In genomic region chr12:115322275-115322674, GRCh38 we compare ENCODE assay signal across 11 cellular contexts.
DNase-seq lines count a peak whose midpoint lies in the region; ATAC-seq, FAIRE-seq and TF ChIP-seq lines count a peak whose summit lies in the region.
"Had no signal": no experiment of that assay in that cellular context is flagged by ENCODE, and none has a peak within 500 bp of the region (broad histone marks: within the 10 kb centered on the region; RNA-seq: fewer than 3 reads in every experiment).

No MANE protein-coding gene starts in this region.

- no peak overlapping the region for H3K4me3 Mint-ChIP-seq in naive thymus-derived CD8-positive, alpha-beta T cell
- H3K4me3 Mint-ChIP-seq: T-helper 1 cell treated with Interleukin-12 subunit alpha and Interleukin-12 subunit beta and Interleukin-4 antibody, amounts not matched to agents 30 μg/mL and 1 μg/mL, for 36 hours had no signal

- no peak overlapping the region for H3K27ac Mint-ChIP-seq in naive thymus-derived CD8-positive, alpha-beta T cell
- H3K27ac Mint-ChIP-seq: T-helper 1 cell treated with Interleukin-12 subunit alpha and Interleukin-12 subunit beta and Interleukin-4 antibody, amounts not matched to agents 30 μg/mL and 1 μg/mL, for 36 hours had no signal

- H3K36me3 ChIP-seq in HAP-1 (replicated peaks) = no peaks in the 10 kb centered on the region
- H3K36me3 ChIP-seq: gastrocnemius medialis had no signal

- peaks cover 0 to 17% (median 2%) of the 10 kb centered on the region in 5 donors for H3K27me3 Mint-ChIP-seq in naive thymus-derived CD8-positive, alpha-beta T cell

- no peaks in the 10 kb centered on the region for H3K4me1 Mint-ChIP-seq in naive thymus-derived CD8-positive, alpha-beta T cell

- ATAC-seq in GM21526 (IDR thresholded peaks at IDR 0.05; ENCODE audit: low FRiP score, unreplicated experiment) = peak; percentile 93
- peak; percentile 74 for ATAC-seq in HG03521 (IDR thresholded peaks at IDR 0.05; ENCODE audit: unreplicated experiment)
- ATAC-seq in naive thymus-derived CD8-positive, alpha-beta T cell = no peak
- ATAC-seq: gastrocnemius medialis had no signal

- no peak for FAIRE-seq in GM12891 (lab: Jason Lieb, UNC)

- no peaks in the 10 kb centered on the region for H3K27me3 ChIP-seq in HAP-1 (ENCODE audit: low read depth)
- H3K27me3 ChIP-seq: gastrocnemius medialis had no signal

- TF ChIP-seq POLR2A in GM12891 (IDR thresholded peaks at IDR 0.05; ENCODE audit: low read depth, low read length) = no peak

- POLR2A ChIA-PET in naive thymus-derived CD8-positive, alpha-beta T cell (lab: Charles Lee) = no interaction called here

- H3K4me3 ChIP-seq in HAP-1 = no peak overlapping the region
- H3K4me3 ChIP-seq: gastrocnemius medialis had no signal

- peaks cover 0 to 12% (median 0%) of the 10 kb centered on the region in 3 donors for H3K36me3 Mint-ChIP-seq in naive thymus-derived CD8-positive, alpha-beta T cell

- no peaks in the 10 kb centered on the region for H3K9me3 ChIP-seq in HAP-1
- H3K9me3 ChIP-seq: gastrocnemius medialis had no signal

- peaks cover 0 to 22% (median 5%) of the 10 kb centered on the region in 9 donors for H3K9me3 Mint-ChIP-seq in naive thymus-derived CD8-positive, alpha-beta T cell

- H3K4me1 ChIP-seq in HAP-1 = no peaks in the 10 kb centered on the region

- in situ Hi-C loops in HAP-1 (cut with MboI; ENCODE audit: low sequenced_read_pairs) = no loop called here

- DNase-seq in GM12891 (ENCODE audit: insufficient read length, low spot score) (no peak), fibroblast of gingiva (ENCODE audit: low read depth) (peak; percentile 60), nucleus accumbens (lab: John Stamatoyannopoulos, UW) (no peak), HAP-1 (ENCODE audit: low spot score in 2 of 2) (no peak), NCI-H1436 treated with DMSO at 0.1 percent for 48 hours (lab: John Stamatoyannopoulos, UW) (no peak)
- DNase-seq in naive thymus-derived CD8-positive, alpha-beta T cell = no peak
- DNase-seq: activated naive CD4-positive, alpha-beta T cell treated with Interleukin-2 at 50 U/mL for 16 hours; gastrocnemius medialis had no signal

TF ChIP-seq in GM12891, 5 proteins besides CTCF, POLR2A, EP300 and RAD21:
- TF ChIP-seq POLR2AphosphoS5 (IDR thresholded peaks at IDR 0.05; ENCODE audit: low read depth, low read length) (no peak), SPI1 (IDR thresholded peaks at IDR 0.05; ENCODE audit: low read depth, low read length) (peak; percentile 98), TAF1 (IDR thresholded peaks at IDR 0.05; ENCODE audit: low read depth, low read length) (no peak)

Comparison
In these comparisons a context has a peak if more than half of its experiments do, and no peak if none do; other contexts are left out.
1. ATAC-seq: peak in GM21526 (single experiment) and HG03521 (single experiment); none in naive thymus-derived CD8-positive, alpha-beta T cell (0 of 2).